Comparison of ENCODE assay signal across 8 cellular contexts in genomic region chr9:131125288-131126058, GRCh38. TPM values are rescaled to one million over a fixed set of nuclear protein-coding genes. Genes with fewer than 3 reads are reported as not detected.
DNase-seq lines count a peak whose midpoint lies in the region; ATAC-seq and TF ChIP-seq lines count a peak whose summit lies in the region.

NUP214 (plus strand) TSS chr9:131125586; CDS start chr9:131125705, 119 bp downstream.

- peaks cover 16% of the 10 kb centered on the region for H3K4me1 ChIP-seq in CD8-positive, alpha-beta T cell (ENCODE audit: insufficient read depth, low read length)
- no peaks in the 10 kb centered on the region for H3K4me1 ChIP-seq in lung (ENCODE audit: control insufficient read depth in 2 of 2, insufficient read depth in 2 of 2, low read length in 2 of 2)

- CTCF ChIA-PET in CD8-positive, alpha-beta T cell (lab: Charles Lee), result no interaction called here

- ATAC-seq in CD8-positive, alpha-beta T cell, result peak; percentile 97
- ATAC-seq in GM19467 (IDR thresholded peaks at IDR 0.05; ENCODE audit: unreplicated experiment), result peak; percentile 93
- ATAC-seq in lung (ENCODE audit: insufficient read depth, low FRiP score), result peak; percentile 95

- peaks cover 39% of the 10 kb centered on the region for H3K36me3 Mint-ChIP-seq in CD8-positive, alpha-beta T cell

- H3K27me3 Mint-ChIP-seq in CD8-positive, alpha-beta T cell (ENCODE audit: low read depth), result peaks cover 2% of the 10 kb centered on the region

- POLR2A ChIA-PET in CD8-positive, alpha-beta T cell (lab: Charles Lee), result interaction anchor here (0.6 to 1.5 kb wide), 12 partner anchors 10 to 1229 kb away, joined by 3 to 5 read pairs (median 4); partner anchors contain the start of genes EXOSC2 and SETX

- intact Hi-C loops in CD8-positive, alpha-beta T cell (cut with DNase I, micrococcal nuclease), result loop anchor here (1.0 to 10.0 kb wide), 9 partner anchors 153 to 1549 kb away; partner anchors contain the start of genes EXOSC2 (in 1 of the 2), GTF3C4 (in 1 of the 2), MED27 (in 1 of the 2) and SETX (in 1 of the 2)

- peak within 1 kb of the TSS; percentile 99 for H3K27ac Mint-ChIP-seq in CD8-positive, alpha-beta T cell

- H3K4me3 ChIP-seq in CD8-positive, alpha-beta T cell (ENCODE audit: low read depth, low read length), result peak within 1 kb of the TSS; percentile 95
- peak within 1 kb of the TSS; percentile 78 for H3K4me3 ChIP-seq in lung

- H3K27me3 ChIP-seq in CD8-positive, alpha-beta T cell (ENCODE audit: insufficient read depth, low read length), result no peaks in the 10 kb centered on the region
- no peaks in the 10 kb centered on the region for H3K27me3 ChIP-seq in lung (ENCODE audit: control insufficient read depth, insufficient read depth)

- peak within 1 kb of the TSS; percentile 93 for H3K27ac ChIP-seq in CD8-positive, alpha-beta T cell (ENCODE audit: low read depth, low read length)
- peak within 1 kb of the TSS; percentile 80 to 93 for H3K27ac ChIP-seq in lung (ENCODE audit: low read depth in 1 of 2, low read length in 1 of 2)

- H3K9me3 ChIP-seq in CD8-positive, alpha-beta T cell (ENCODE audit: low read length), result no peaks in the 10 kb centered on the region
- H3K9me3 ChIP-seq in lung (ENCODE audit: control insufficient read depth in 2 of 2, insufficient read depth in 1 of 2, low read length in 1 of 2), result no peaks in the 10 kb centered on the region

- H3K36me3 ChIP-seq in CD8-positive, alpha-beta T cell (ENCODE audit: insufficient read depth, low read length), result peaks cover 23% of the 10 kb centered on the region
- peaks cover 11 to 12% of the 10 kb centered on the region in 2 donors for H3K36me3 ChIP-seq in lung (ENCODE audit: control insufficient read depth in 2 of 2, insufficient read depth in 2 of 2, low read length in 2 of 2)

- WGBS in lung, 2 donors, result 0% methylated on average over 61 of the region's 61 CpGs

- peak; percentile 99 to 100 (median 100) for DNase-seq in CD8-positive, alpha-beta T cell
- DNase-seq in HS-27A (ENCODE audit: low read depth) (peak; percentile 95), NK-92 (lab: John Stamatoyannopoulos, UW; ENCODE audit: unreplicated experiment) (peak; percentile 96), lung (ENCODE audit: low spot score) (peak; percentile 100)
- DNase-seq in activated CD8-positive, alpha-beta memory T cell treated with anti-CD3 and anti-CD28 coated beads for 24 hours, result peak; percentile 100
- peak; percentile 99 for DNase-seq in effector CD8-positive, alpha-beta T cell (lab: John Stamatoyannopoulos, UW)
- DNase-seq in stimulated activated CD4-positive, alpha-beta T cell treated with anti-CD3 and anti-CD28 coated beads, TNF-alpha, amount 100 ng/mL, for 4 hours (ENCODE audit: low read depth in 3 of 3), result peak; percentile 98 to 100 (median 99)

- H3K9me3 Mint-ChIP-seq in CD8-positive, alpha-beta T cell, result no peaks in the 10 kb centered on the region

- peak within 1 kb of the TSS; percentile 99 for H3K4me3 Mint-ChIP-seq in CD8-positive, alpha-beta T cell

- H3K4me1 Mint-ChIP-seq in CD8-positive, alpha-beta T cell (ENCODE audit: low read depth), result peaks cover 32% of the 10 kb centered on the region

- TF ChIP-seq CTCF in CD8-positive, alpha-beta T cell (IDR thresholded peaks at IDR 0.05), result no peak
- TF ChIP-seq CTCF in lung (IDR thresholded peaks at IDR 0.05; ENCODE audit: control extremely low read depth, extremely low read depth), result no peak

RNA-seq across cellular contexts. Expression of gene NUP214, which starts in this region (rescaled TPM):
- total RNA-seq in CD8-positive, alpha-beta T cell, result 100 to 1,000 TPM; 120 to 136 TPM
- total RNA-seq in lung, result 10 to 100 TPM; 48.0 to 60.7 TPM
- polyA plus RNA-seq in lung, result 10 to 100 TPM; 23.5 to 27.5 TPM

Comparison
In these comparisons a context has a peak if more than half of its experiments do, and no peak if none do; other contexts are left out.
1. Peak in every context shown above with its lines: DNase-seq, ATAC-seq, H3K4me3 ChIP-seq and H3K27ac ChIP-seq.